In genomic region chr19:5719961-5720790, GRCh38 we compare ENCODE assay signal across 8 cellular contexts.
DNase-seq lines count a peak whose midpoint lies in the region; ATAC-seq and TF ChIP-seq lines count a peak whose summit lies in the region.

TSS of gene CATSPERD (plus strand) at chr19:5720637. CDS start at chr19:5720738, 101 bp downstream.
TSS of gene LONP1 (minus strand) at chr19:5720146. CDS start at chr19:5720132, 14 bp downstream.

- DNase-seq in DMS114 treated with DMSO at 0.1 percent for 48 hours (lab: John Stamatoyannopoulos, UW; ENCODE audit: unreplicated experiment) (peak; percentile 93), HuH-7 (ENCODE audit: low spot score) (peak; percentile 93), activated T-cell treated with anti-CD3 and anti-CD28 coated beads for 24 hours (ENCODE audit: low read depth) (peak; percentile 97), epidermal melanocyte (ENCODE audit: insufficient read length, low spot score) (peak; percentile 98), middle frontal gyrus (ENCODE audit: extremely low spot score, low spot score) (peak; percentile 98)
- peak; percentile 96 to 98 for DNase-seq in stimulated activated CD8-positive, alpha-beta memory T cell treated with anti-CD3 and anti-CD28 coated beads, Interleukin-2, amount 100 ng/mL, for 48 hours (ENCODE audit: low read depth in 2 of 2)

- no peaks in the 10 kb centered on the region for H3K9me2 ChIP-seq in OCI-LY1 (ENCODE audit: low read depth, low read length)

- H3K27ac ChIP-seq in OCI-LY1 (ENCODE audit: low read depth, low read length, poor library complexity, severe bottlenecking) = peak within 1 kb of the TSS; percentile 90

- peaks cover 15% of the 10 kb centered on the region; the same call in 1 of the 2 replicates for H3K36me3 ChIP-seq in OCI-LY1 (ENCODE audit: insufficient read depth, low read length)

- H3K9me3 ChIP-seq in OCI-LY1 (ENCODE audit: low read length) = no peaks in the 10 kb centered on the region

- peak; percentile 90 for TF ChIP-seq CTCF in OCI-LY1 (IDR thresholded peaks at IDR 0.05; ENCODE audit: low read length)

- H3K4me3 ChIP-seq in OCI-LY1 (ENCODE audit: low read depth, low read length, poor library complexity, severe bottlenecking) = peak within 1 kb of the TSS; percentile 77

- no peaks in the 10 kb centered on the region for H3F3A ChIP-seq in OCI-LY1 (ENCODE audit: insufficient read depth, low read length)

- peak; percentile 83 for ATAC-seq in GM21515 (IDR thresholded peaks at IDR 0.05; ENCODE audit: unreplicated experiment)

- peaks cover 41% of the 10 kb centered on the region for H3K79me2 ChIP-seq in OCI-LY1 (ENCODE audit: insufficient read depth, low read length)

- no peaks in the 10 kb centered on the region; the same call in 1 of the 2 replicates for H4K20me1 ChIP-seq in OCI-LY1 (ENCODE audit: insufficient read depth, low read length)

- no peaks in the 10 kb centered on the region for H3K27me3 ChIP-seq in OCI-LY1 (ENCODE audit: insufficient read depth, low read length)

- peaks cover 30% of the 10 kb centered on the region for H3K4me1 ChIP-seq in OCI-LY1 (ENCODE audit: insufficient read depth, low read length, severe bottlenecking)

- peak within 1 kb of the TSS; percentile 83 for H3K9ac ChIP-seq in OCI-LY1 (ENCODE audit: low read length)

- peak within 1 kb of the TSS; percentile 93 for H3K4me2 ChIP-seq in OCI-LY1 (ENCODE audit: low read length)

- no peak within 1 kb of the TSS for H2AFZ ChIP-seq in OCI-LY1 (ENCODE audit: low read length)

Comparison
In these comparisons a context has a peak if more than half of its experiments do, and no peak if none do; other contexts are left out.
1. Peak in every context shown above with its lines: DNase-seq, ATAC-seq, H3K4me3 ChIP-seq and H3K27ac ChIP-seq.